23 cellular contexts compared by ENCODE assay signal in genomic region chr7:109901916-109902315, GRCh38.
"Had no signal": no experiment of that assay in that cellular context is flagged by ENCODE, and none has a peak within 500 bp of the region (broad histone marks: within the 10 kb centered on the region; RNA-seq: fewer than 3 reads in every experiment).

No MANE protein-coding gene starts in this region.

- H3K4me3 ChIP-seq: colonic mucosa, gastrocnemius medialis, heart left ventricle, mucosa of descending colon, vagina had no signal

- H3K4me1 Mint-ChIP-seq: brain; central memory CD8-positive, alpha-beta T cell; endodermal cell; immature natural killer cell; naive B cell; neural crest cell; stimulated activated naive CD8-positive, alpha-beta T cell treated with anti-CD3 and anti-CD28 coated beads, Interleukin-15, amount 100 ng/mL, for 72 hours; WTC11 had no signal

- ATAC-seq: activated naive CD4-positive, alpha-beta T cell treated with anti-CD3 and anti-CD28 coated beads, Interleukin-2, amount 50 U/mL, for 72 hours; gastrocnemius medialis; heart left ventricle; mucosa of descending colon; right cardiac atrium; stimulated activated naive CD8-positive, alpha-beta T cell treated with anti-CD3 and anti-CD28 coated beads, Interleukin-15, amount 100 ng/mL, for 72 hours; WTC11 had no signal

- H3K27me3 Mint-ChIP-seq: activated CD4-positive, alpha-beta memory T cell treated with anti-CD3 and anti-CD28 coated beads for 36 hours; brain; central memory CD8-positive, alpha-beta T cell; naive B cell; progenitor cell of endocrine pancreas; stimulated activated naive CD8-positive, alpha-beta T cell treated with anti-CD3 and anti-CD28 coated beads, Interleukin-15, amount 100 ng/mL, for 72 hours had no signal

- H3K27me3 ChIP-seq: colonic mucosa, gastrocnemius medialis, heart left ventricle, vagina had no signal

- H3K4me1 ChIP-seq: colonic mucosa, gastrocnemius medialis, heart left ventricle, vagina had no signal

- H3K27ac Mint-ChIP-seq: activated CD4-positive, alpha-beta memory T cell treated with anti-CD3 and anti-CD28 coated beads for 36 hours; activated naive CD4-positive, alpha-beta T cell treated with anti-CD3 and anti-CD28 coated beads, Interleukin-2, amount 50 U/mL, for 72 hours; activated T-helper 1 cell treated with anti-CD3 and anti-CD28 coated beads, Interleukin-12 subunit alpha, Interleukin-12 subunit beta, Interleukin-2, Interleukin-4 antibody, amounts not matched to agents 30 ng/mL and 10 ng/mL and 1 ng/mL, durations not matched to agents 14 hours and 24 hours and 36 hours; brain; endodermal cell; immature natural killer cell; naive B cell; progenitor cell of endocrine pancreas; stimulated activated naive CD8-positive, alpha-beta T cell treated with anti-CD3 and anti-CD28 coated beads, Interleukin-15, amount 100 ng/mL, for 72 hours; T-helper 2 cell treated with Interferon-gamma antibody and Interleukin-4, amounts not matched to agents 5 μg/mL and 100 μg/mL, for 36 hours; WTC11 had no signal

- H3K27ac ChIP-seq: colonic mucosa, gastrocnemius medialis, heart left ventricle, vagina had no signal

- H3K36me3 ChIP-seq: colonic mucosa, gastrocnemius medialis, heart left ventricle, vagina had no signal

- H3K36me3 Mint-ChIP-seq: activated CD4-positive, alpha-beta memory T cell treated with anti-CD3 and anti-CD28 coated beads for 36 hours; activated naive CD4-positive, alpha-beta T cell treated with anti-CD3 and anti-CD28 coated beads, Interleukin-2, amount 50 U/mL, for 72 hours; brain; immature natural killer cell; naive B cell had no signal

- H3K9me3 ChIP-seq: colonic mucosa, gastrocnemius medialis, mucosa of descending colon, vagina had no signal

- DNase-seq: activated CD4-positive, alpha-beta memory T cell treated with anti-CD3 and anti-CD28 coated beads for 36 hours; activated CD4-positive, alpha-beta T cell treated with anti-CD3 and anti-CD28 coated beads for 4 hours; activated gamma-delta T cell treated with Interleukin-2 at 50 U/mL for 16 hours; activated T-cell treated with anti-CD3 and anti-CD28 coated beads for 4 hours; colonic mucosa; endodermal cell; gastrocnemius medialis; heart left ventricle; immature natural killer cell; mesenchymal stem cell; mucosa of descending colon; naive B cell; right cardiac atrium; stimulated activated naive CD8-positive, alpha-beta T cell treated with anti-CD3 and anti-CD28 coated beads, Interleukin-15, amount 100 ng/mL, for 72 hours had no signal

- H3K4me3 Mint-ChIP-seq: activated CD4-positive, alpha-beta memory T cell treated with anti-CD3 and anti-CD28 coated beads for 36 hours; activated T-helper 1 cell treated with anti-CD3 and anti-CD28 coated beads, Interleukin-12 subunit alpha, Interleukin-12 subunit beta, Interleukin-2, Interleukin-4 antibody, amounts not matched to agents 30 ng/mL and 10 ng/mL and 1 ng/mL, durations not matched to agents 14 hours and 24 hours and 36 hours; brain; central memory CD8-positive, alpha-beta T cell; endodermal cell; immature natural killer cell; naive B cell; neural crest cell; stimulated activated naive CD8-positive, alpha-beta T cell treated with anti-CD3 and anti-CD28 coated beads, Interleukin-15, amount 100 ng/mL, for 72 hours; T-helper 2 cell treated with Interferon-gamma antibody and Interleukin-4, amounts not matched to agents 5 μg/mL and 100 μg/mL, for 36 hours; WTC11 had no signal

- H3K9me3 Mint-ChIP-seq: activated CD4-positive, alpha-beta memory T cell treated with anti-CD3 and anti-CD28 coated beads for 36 hours; activated naive CD4-positive, alpha-beta T cell treated with anti-CD3 and anti-CD28 coated beads, Interleukin-2, amount 50 U/mL, for 72 hours; activated T-helper 1 cell treated with anti-CD3 and anti-CD28 coated beads, Interleukin-12 subunit alpha, Interleukin-12 subunit beta, Interleukin-2, Interleukin-4 antibody, amounts not matched to agents 30 ng/mL and 10 ng/mL and 1 ng/mL, durations not matched to agents 14 hours and 24 hours and 36 hours; neural crest cell; stimulated activated naive CD8-positive, alpha-beta T cell treated with anti-CD3 and anti-CD28 coated beads, Interleukin-15, amount 100 ng/mL, for 72 hours had no signal
